In the genomic region with DNA sequence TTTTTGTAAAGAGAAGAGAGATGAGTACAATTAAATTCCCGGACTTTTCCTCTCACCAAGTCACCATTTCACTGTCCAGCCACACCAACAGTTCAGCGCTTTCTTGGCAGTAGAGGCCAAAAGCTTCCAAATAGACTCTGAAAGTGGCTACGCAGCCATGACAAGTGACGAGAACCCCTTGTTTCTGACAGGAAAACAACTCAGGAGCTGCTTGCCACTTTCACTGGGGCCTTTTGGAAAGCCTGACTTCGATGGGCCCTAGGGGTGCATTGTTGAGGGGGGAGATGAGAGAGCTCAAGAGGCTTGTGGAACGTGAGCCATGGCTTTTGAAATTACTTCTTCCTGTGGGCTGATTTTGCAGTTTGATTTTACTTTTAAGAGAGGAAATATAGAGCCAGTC, we compare ENCODE assay signal across 26 cellular contexts.
"Had no signal": no experiment of that assay in that cellular context is flagged by ENCODE, and none has a peak within 500 bp of the region (broad histone marks: within the 10 kb centered on the region; RNA-seq: fewer than 3 reads in every experiment).

No MANE protein-coding gene starts in this region.

- H3K9me3 Mint-ChIP-seq: activated T-helper 17 cell treated with anti-CD3 and anti-CD28 coated beads, Interleukin-2, amount 50 U/mL, for 72 hours had no signal

- H3K27ac Mint-ChIP-seq: activated CD4-positive, alpha-beta memory T cell treated with anti-CD3 and anti-CD28 coated beads, Interleukin-2, amount 10 ng/mL, durations not matched to agents 7 days and 5 days; activated CD8-positive, alpha-beta memory T cell treated with anti-CD3 and anti-CD28 coated beads, Interleukin-2, amount 10 ng/mL, durations not matched to agents 7 days and 5 days; activated naive CD8-positive, alpha-beta T cell treated with anti-CD3 and anti-CD28 coated beads for 36 hours; activated T-helper 17 cell treated with anti-CD3 and anti-CD28 coated beads, Interleukin-2, amount 50 U/mL, for 72 hours; immature natural killer cell; memory B cell; naive thymus-derived CD8-positive, alpha-beta T cell had no signal

- H3K9me3 ChIP-seq: esophagus muscularis mucosa, gastroesophageal sphincter, heart right ventricle, tibial artery, vagina had no signal

- H3K27ac ChIP-seq: cardiac muscle cell, esophagus muscularis mucosa, gastroesophageal sphincter, heart right ventricle, tibial artery, vagina had no signal

- ATAC-seq: activated CD8-positive, alpha-beta memory T cell treated with anti-CD3 and anti-CD28 coated beads, Interleukin-2, amount 10 ng/mL, durations not matched to agents 7 days and 5 days; activated T-helper 17 cell treated with anti-CD3 and anti-CD28 coated beads, Interleukin-2, amount 50 U/mL, for 72 hours; gastroesophageal sphincter; heart right ventricle; left ventricle myocardium superior; naive thymus-derived CD8-positive, alpha-beta T cell had no signal

- FAIRE-seq: endothelial cell of umbilical vein had no signal

- H3K4me1 Mint-ChIP-seq: activated CD4-positive, alpha-beta memory T cell treated with anti-CD3 and anti-CD28 coated beads, Interleukin-2, amount 10 ng/mL, durations not matched to agents 7 days and 5 days; activated CD8-positive, alpha-beta memory T cell treated with anti-CD3 and anti-CD28 coated beads, Interleukin-2, amount 10 ng/mL, durations not matched to agents 7 days and 5 days; activated naive CD8-positive, alpha-beta T cell treated with anti-CD3 and anti-CD28 coated beads for 36 hours; activated T-helper 17 cell treated with anti-CD3 and anti-CD28 coated beads, Interleukin-2, amount 50 U/mL, for 72 hours; immature natural killer cell; memory B cell; naive thymus-derived CD8-positive, alpha-beta T cell had no signal

- H3K4me3 ChIP-seq: cardiac muscle cell, esophagus muscularis mucosa, gastroesophageal sphincter, heart right ventricle, tibial artery, vagina had no signal

- H3K4me1 ChIP-seq: gastroesophageal sphincter, tibial artery, vagina had no signal

- DNase-seq: activated CD4-positive, alpha-beta memory T cell treated with anti-CD3 and anti-CD28 coated beads, Interleukin-2, amount 10 ng/mL, durations not matched to agents 7 days and 5 days; activated CD4-positive, alpha-beta T cell treated with anti-CD3 and anti-CD28 coated beads for 48 hours; activated CD4-positive, CD25-positive, alpha-beta regulatory T cell; activated CD8-positive, alpha-beta memory T cell treated with anti-CD3 and anti-CD28 coated beads, Interleukin-2, amount 10 ng/mL, durations not matched to agents 7 days and 5 days; activated naive CD4-positive, alpha-beta T cell; activated naive CD8-positive, alpha-beta T cell treated with anti-CD3 and anti-CD28 coated beads for 36 hours; amniotic stem cell; dermis blood vessel endothelial cell; effector memory CD4-positive, alpha-beta T cell; heart right ventricle; immature natural killer cell; kidney glomerular epithelial cell; left ventricle myocardium superior; naive thymus-derived CD8-positive, alpha-beta T cell; posterior cingulate gyrus; stimulated activated CD4-positive, alpha-beta T cell treated with anti-CD3 and anti-CD28 coated beads, Interleukin-1b, Interleukin-23, amount 100 ng/mL, for 48 hours; stimulated activated CD8-positive, alpha-beta memory T cell treated with anti-CD3 and anti-CD28 coated beads, Interleukin-4, amount 100 ng/mL, for 48 hours; stimulated activated naive CD4-positive, alpha-beta T cell; tibial artery had no signal

- H3K36me3 Mint-ChIP-seq: activated CD8-positive, alpha-beta memory T cell treated with anti-CD3 and anti-CD28 coated beads, Interleukin-2, amount 10 ng/mL, durations not matched to agents 7 days and 5 days; activated naive CD8-positive, alpha-beta T cell treated with anti-CD3 and anti-CD28 coated beads for 36 hours; immature natural killer cell; memory B cell; naive thymus-derived CD8-positive, alpha-beta T cell had no signal

- H3K4me3 Mint-ChIP-seq: activated CD4-positive, alpha-beta memory T cell treated with anti-CD3 and anti-CD28 coated beads, Interleukin-2, amount 10 ng/mL, durations not matched to agents 7 days and 5 days; activated CD8-positive, alpha-beta memory T cell treated with anti-CD3 and anti-CD28 coated beads, Interleukin-2, amount 10 ng/mL, durations not matched to agents 7 days and 5 days; activated naive CD8-positive, alpha-beta T cell treated with anti-CD3 and anti-CD28 coated beads for 36 hours; activated T-helper 17 cell treated with anti-CD3 and anti-CD28 coated beads, Interleukin-2, amount 50 U/mL, for 72 hours; immature natural killer cell; memory B cell; naive thymus-derived CD8-positive, alpha-beta T cell had no signal

- H3K27me3 ChIP-seq: cardiac muscle cell, esophagus muscularis mucosa, gastroesophageal sphincter, tibial artery, vagina had no signal

- H3K27me3 Mint-ChIP-seq: activated CD4-positive, alpha-beta memory T cell treated with anti-CD3 and anti-CD28 coated beads, Interleukin-2, amount 10 ng/mL, durations not matched to agents 7 days and 5 days; activated CD8-positive, alpha-beta memory T cell treated with anti-CD3 and anti-CD28 coated beads, Interleukin-2, amount 10 ng/mL, durations not matched to agents 7 days and 5 days; activated naive CD8-positive, alpha-beta T cell treated with anti-CD3 and anti-CD28 coated beads for 36 hours; activated T-helper 17 cell treated with anti-CD3 and anti-CD28 coated beads, Interleukin-2, amount 50 U/mL, for 72 hours; memory B cell had no signal

- H3K36me3 ChIP-seq: cardiac muscle cell, esophagus muscularis mucosa, gastroesophageal sphincter, heart right ventricle, tibial artery, vagina had no signal
